In genomic region chrX:40663880-40664630, GRCh38 we compare ENCODE assay signal across 1 cellular context.
TF ChIP-seq lines count a peak whose summit lies in the region.

No MANE protein-coding gene starts in this region.

TF ChIP-seq in H1, 55 proteins besides CTCF, POLR2A, EP300 and RAD21:
- TF ChIP-seq RBBP5 (IDR thresholded peaks at IDR 0.05; ENCODE audit: borderline replicate concordance, low read depth, low read length) (no peak), SIRT6 (IDR thresholded peaks at IDR 0.05; ENCODE audit: low read length) (no peak), HDAC6 (IDR thresholded peaks at IDR 0.05; ENCODE audit: low read depth, low read length) (no peak), ATF2 (IDR thresholded peaks at IDR 0.05; ENCODE audit: low read length) (no peak), GTF2F1 (IDR thresholded peaks at IDR 0.05; ENCODE audit: borderline replicate concordance, low read depth, low read length) (no peak), RFX5 (IDR thresholded peaks at IDR 0.05; ENCODE audit: borderline replicate concordance, low read depth, low read length) (no peak), FOSL1 (IDR thresholded peaks at IDR 0.05; ENCODE audit: insufficient read depth, low read depth, low read length) (no peak), POLR2AphosphoS5 (IDR thresholded peaks at IDR 0.05; ENCODE audit: low read depth, low read length) (peak; percentile 18; the same call in 1 of the 2 replicates), TEAD4 (IDR thresholded peaks at IDR 0.05; ENCODE audit: low read depth, low read length) (peak; percentile 76), BCL11A (IDR thresholded peaks at IDR 0.05; ENCODE audit: low read depth in 2 of 2, low read length in 2 of 2) (no peak), KDM4A (IDR thresholded peaks at IDR 0.05; ENCODE audit: low read depth, low read length, severe bottlenecking) (no peak), USF2 (IDR thresholded peaks at IDR 0.05; ENCODE audit: low read length) (no peak), JUN (IDR thresholded peaks at IDR 0.05; ENCODE audit: low read depth, low read length) (no peak), SP4 (IDR thresholded peaks at IDR 0.05; ENCODE audit: low read length) (no peak), PHF8 (conservative IDR thresholded peaks at IDR 0.05; ENCODE audit: low read depth, low read length) (no peak), BACH1 (IDR thresholded peaks at IDR 0.05; ENCODE audit: low read length) (no peak)
